Comparison of ENCODE assay signal across 9 cellular contexts in the genomic region with DNA sequence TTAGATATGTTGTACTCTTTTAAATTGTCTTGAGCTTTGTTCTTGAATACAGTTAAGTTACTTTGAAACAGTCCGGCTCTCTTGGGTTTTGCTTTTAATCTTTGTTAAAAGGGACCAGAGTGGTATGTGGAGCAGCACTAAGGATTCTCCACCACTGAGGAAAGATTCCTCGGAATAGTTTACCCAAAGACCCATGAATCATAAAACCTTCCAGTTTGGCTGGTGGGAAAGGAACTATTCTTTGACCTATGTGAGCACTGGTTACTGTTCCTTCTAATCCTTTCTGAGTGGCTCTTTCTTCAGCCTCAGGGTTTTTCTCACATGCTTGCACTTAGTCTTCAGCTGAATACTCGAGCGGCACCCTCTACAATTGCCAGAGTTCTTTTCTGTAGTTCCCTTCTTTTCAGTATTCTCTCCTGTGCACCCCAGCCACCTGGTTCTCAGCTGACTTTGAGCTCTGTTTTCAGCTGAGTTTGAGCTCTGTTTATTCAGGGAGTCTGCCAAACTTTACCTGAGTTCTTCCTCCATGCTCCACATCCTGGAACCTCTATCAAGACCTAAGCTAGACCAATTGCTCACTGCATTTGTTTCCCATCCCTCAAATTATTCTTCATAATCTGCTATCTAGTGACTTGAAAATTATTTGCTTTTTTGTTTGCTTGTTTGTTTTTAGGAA.
"Had no signal": no experiment of that assay in that cellular context is flagged by ENCODE, and none has a peak within 500 bp of the region (broad histone marks: within the 10 kb centered on the region; RNA-seq: fewer than 3 reads in every experiment).

No MANE protein-coding gene starts in this region.

- DNase-seq: activated CD8-positive, alpha-beta memory T cell treated with anti-CD3 and anti-CD28 coated beads, Interleukin-2, amount 10 ng/mL, durations not matched to agents 7 days and 5 days; activated effector memory CD4-positive, alpha-beta T cell treated with Interleukin-2 at 50 U/mL for 16 hours; activated T-cell treated with anti-CD3 and anti-CD28 coated beads, Interleukin-2, amount 50 U/mL, for 24 hours; cerebellar nuclear complex; dorsolateral prefrontal cortex; hypothalamus; left cardiac atrium; stomach had no signal

- H3K4me1 ChIP-seq: parathyroid adenoma, stomach had no signal

- H3K27ac ChIP-seq: dorsolateral prefrontal cortex, parathyroid adenoma, stomach had no signal

- H3K4me3 ChIP-seq: dorsolateral prefrontal cortex, stomach had no signal

- H3K36me3 ChIP-seq: stomach had no signal

- H3K9me3 ChIP-seq: stomach had no signal

- H3K27me3 ChIP-seq: stomach had no signal
